13 cellular contexts compared by ENCODE assay signal in genomic region chr1:61692155-61692783, GRCh38. TPM values are rescaled to one million over a fixed set of nuclear protein-coding genes. Genes with fewer than 3 reads are reported as not detected.
DNase-seq lines count a peak whose midpoint lies in the region; ATAC-seq, FAIRE-seq and TF ChIP-seq lines count a peak whose summit lies in the region.
"Had no signal": no experiment of that assay in that cellular context is flagged by ENCODE, and none has a peak within 500 bp of the region (broad histone marks: within the 10 kb centered on the region; RNA-seq: fewer than 3 reads in every experiment).

No MANE protein-coding gene starts in this region.

- TF ChIP-seq EP300 in A549 (IDR thresholded peaks at IDR 0.05) (no peak), K562 (IDR thresholded peaks at IDR 0.05; ENCODE audit: low read length) (no peak)

- no TSS peak for BruUV-seq in K562 (replicated peaks; lab: Mats Ljungman, UMichigan)

- TF ChIP-seq RAD21 in A549 (conservative IDR thresholded peaks at IDR 0.05 in 1 of 2, IDR thresholded peaks at IDR 0.05 in 1 of 2) (no peak), K562 (CRISPR knock-in tag; conservative IDR thresholded peaks at IDR 0.05 in 1 of 2, IDR thresholded peaks at IDR 0.05 in 1 of 2) (no peak)

- DNase-seq in A549 (ENCODE audit: low read depth in 1 of 2, low spot score in 1 of 2), result peak in 1 of 2 experiments; percentile 44
- peak; percentile 24 for DNase-seq in HS-27A (ENCODE audit: low read depth)
- no peak for DNase-seq in K562 (ENCODE audit: extremely low read depth in 1 of 4, low spot score in 3 of 4)
- DNase-seq in immature natural killer cell, result no peak
- no peak for DNase-seq in posterior vena cava (ENCODE audit: low spot score)
- no peak for DNase-seq in effector memory CD8-positive, alpha-beta T cell
- DNase-seq in NCI-H1048 (lab: John Stamatoyannopoulos, UW), result no peak
- no peak for DNase-seq in nucleus accumbens (lab: John Stamatoyannopoulos, UW)
- DNase-seq: activated CD8-positive, alpha-beta memory T cell treated with anti-CD3 and anti-CD28 coated beads, Interleukin-2, amount 50 U/mL, for 48 hours; NCI-H1417; T-helper 2 cell had no signal

- no peak overlapping the region for H3K9ac ChIP-seq in K562 (ENCODE audit: insufficient read depth in 1 of 2, low read depth in 2 of 2, low read length in 2 of 2)
- H3K9ac ChIP-seq: BLaER1 had no signal

- TF ChIP-seq POLR2A in A549 (IDR thresholded peaks at IDR 0.05; ENCODE audit: low read length) (no peak), K562 (conservative IDR thresholded peaks at IDR 0.05) (no peak)

- H3K9me3 ChIP-seq in A549 (no peaks in the 10 kb centered on the region), K562 (replicated peaks; ENCODE audit: control insufficient read depth, insufficient read depth, low read depth, low read length) (no peaks in the 10 kb centered on the region)
- H3K9me3 ChIP-seq: BLaER1 had no signal

- 5% methylated on average over 3 of the region's 3 CpGs for WGBS in A549 (ENCODE audit: missing lambda C conversion rate)
- 80% methylated on average over 3 of the region's 3 CpGs for WGBS in K562 (ENCODE audit: insufficient coverage, low coverage, missing lambda C conversion rate)

- H3K4me2 ChIP-seq in A549 (peak overlapping the region; percentile 82), K562 (ENCODE audit: insufficient read depth, low read length) (no peak overlapping the region)
- H3K4me2 ChIP-seq: BLaER1 had no signal

- intact Hi-C loops in K562 (cut with micrococcal nuclease), result no loop called here
- intact Hi-C loops in posterior vena cava (cut with DNase I), result no loop called here

- peak overlapping the region in 4 of 6 donors; percentile 5 to 43 (median 28) for H3K27ac Mint-ChIP-seq in immature natural killer cell
- H3K27ac Mint-ChIP-seq in effector memory CD8-positive, alpha-beta T cell, result peak overlapping the region in 1 of 2 donors; percentile 58

- CTCF ChIA-PET in A549 (lab: Yijun Ruan, JAX) (no interaction called here), K562 (lab: Yijun Ruan, JAX; ENCODE audit: low intra/inter-chr PET ratio) (no interaction called here)

- FAIRE-seq in A549 (lab: Jason Lieb, UNC) (no peak), K562 (lab: Jason Lieb, UNC) (no peak)

- H3K36me3 ChIP-seq in K562 (ENCODE audit: control insufficient read depth, insufficient read depth, low read length), result peaks cover 15% of the 10 kb centered on the region; the same call in 1 of the 3 replicates

- no peaks in the 10 kb centered on the region for H3K27me3 ChIP-seq in K562 (ENCODE audit: control insufficient read depth in 2 of 2, insufficient read depth in 2 of 2, low read length in 2 of 2)
- H3K27me3 ChIP-seq: BLaER1, cardiac muscle cell had no signal

- POLR2A ChIA-PET in A549 (lab: Yijun Ruan, JAX), result no interaction called here
- POLR2A ChIA-PET in K562 (lab: Yijun Ruan, JAX), result interaction anchor here (0.6 kb wide), 1 partner anchor 213 kb away, joined by 3 read pairs; no protein-coding TSS in a partner anchor

- no peaks in the 10 kb centered on the region for H3K9me1 ChIP-seq in K562 (ENCODE audit: control insufficient read depth, insufficient read depth, low read length)

- H2AFZ ChIP-seq in K562 (ENCODE audit: low read depth, low read length), result no peak overlapping the region

- ATAC-seq in A549 (peak in 1 of 2 experiments; percentile 85; a peak in 3 of 6 replicates), K562 (no peak)
- ATAC-seq in effector memory CD8-positive, alpha-beta T cell (replicated peaks), result no peak

- in situ Hi-C loops in K562 (cut with MboI), result no loop called here

- peak overlapping the region in 1 of 2 experiments; percentile 35; a peak in 3 of 6 replicates for H3K27ac ChIP-seq in A549
- no peak overlapping the region for H3K27ac ChIP-seq in K562 (ENCODE audit: extremely low read depth, low read depth, low read length)
- H3K27ac ChIP-seq: BLaER1, cardiac muscle cell had no signal

- H3K36me3 Mint-ChIP-seq in immature natural killer cell, result peaks cover 2 to 17% (median 7%) of the 10 kb centered on the region in 3 donors
- H3K36me3 Mint-ChIP-seq in effector memory CD8-positive, alpha-beta T cell (ENCODE audit: insufficient read depth), result peaks cover 23% of the 10 kb centered on the region

- no peaks in the 10 kb centered on the region for H4K20me1 ChIP-seq in K562 (replicated peaks; ENCODE audit: control insufficient read depth, insufficient read depth, low read length)
- H4K20me1 ChIP-seq: BLaER1 had no signal

- H3K27me3 Mint-ChIP-seq in immature natural killer cell (ENCODE audit: low read depth in 3 of 3), result no peaks in the 10 kb centered on the region
- H3K27me3 Mint-ChIP-seq in effector memory CD8-positive, alpha-beta T cell, result no peaks in the 10 kb centered on the region

- H3K4me1 ChIP-seq in A549 (peaks cover 13% of the 10 kb centered on the region), K562 (replicated peaks in 1 of 2; ENCODE audit: control insufficient read depth in 2 of 2, insufficient read depth in 2 of 2, low read length in 2 of 2) (no peaks in the 10 kb centered on the region)
- H3K4me1 ChIP-seq: BLaER1 had no signal

- no peaks in the 10 kb centered on the region for H3K9me3 Mint-ChIP-seq in immature natural killer cell
- no peaks in the 10 kb centered on the region for H3K9me3 Mint-ChIP-seq in effector memory CD8-positive, alpha-beta T cell

- no peak for TF ChIP-seq CTCF in A549 (IDR thresholded peaks at IDR 0.05)
- no peak for TF ChIP-seq CTCF in K562 (IDR thresholded peaks at IDR 0.05 in 2 of 3, conservative IDR thresholded peaks at IDR 0.05 in 1 of 3; ENCODE audit: insufficient read depth in 2 of 3, low read depth in 1 of 3, low read length in 3 of 3)

- no peak overlapping the region for H3K4me3 Mint-ChIP-seq in immature natural killer cell
- H3K4me3 Mint-ChIP-seq in effector memory CD8-positive, alpha-beta T cell, result no peak overlapping the region

- H3K79me2 ChIP-seq in K562 (ENCODE audit: control insufficient read depth, insufficient read depth, low read length), result no peaks in the 10 kb centered on the region

- H3K4me3 ChIP-seq in A549, result no peak overlapping the region
- no peak overlapping the region for H3K4me3 ChIP-seq in K562
- H3K4me3 ChIP-seq: BLaER1, cardiac muscle cell had no signal

- peaks cover 0 to 2% of the 10 kb centered on the region in 2 donors for H3K4me1 Mint-ChIP-seq in immature natural killer cell
- H3K4me1 Mint-ChIP-seq in effector memory CD8-positive, alpha-beta T cell (ENCODE audit: low read depth in 2 of 2), result no peaks in the 10 kb centered on the region

TF ChIP-seq in K562, 482 proteins besides CTCF, POLR2A, EP300 and RAD21 (continues in another document):
- TF ChIP-seq TRIM24 (IDR thresholded peaks at IDR 0.05), result no peak

RNA-seq across cellular contexts. Expression of gene TM2D1, which starts 32.7 kb away (rescaled TPM):
- polyA plus RNA-seq in A549 (2011; rRNA removed) (42.9 and 54.2 TPM in 2 replicates), A549 (2017; fragmentation: RNase III; extraction: RNeasy Plus Mini Kit Qiagen cat#74134 plus additional on column Dnase treatment) (29.2 to 35.6 TPM (median 32.4 TPM) in 3 replicates), K562 (2011; rRNA removed) (42.6 and 52.2 TPM in 2 replicates), K562 (2014; fragmentation: Illumina TruSeq; extraction: Trizol) (32.3 and 34.7 TPM in 2 replicates), K562 (2014; fragmentation: Nextera tagmentation; extraction: Ambion mirVana) (10 to 100 TPM; 47.7 to 53.3 TPM), K562 (2014; rRNA removed) (65.2 TPM in 2 replicates), immature natural killer cell (10 to 100 TPM; 38.8 to 47.0 (median 46.9) TPM)
- polyA plus RNA-seq in A549 (2012; cell fraction: cytosol; rRNA removed), result 21.7 and 22.4 TPM in 2 replicates
- 8.8 and 12.6 TPM in 2 replicates for polyA plus RNA-seq in A549 (2012; cell fraction: nucleus; rRNA removed)
- 8.9 and 10.8 TPM in 2 replicates for polyA minus RNA-seq in A549 (2011; rRNA and poly(A)+ RNA removed)
- total RNA-seq in K562 (2011; cell fraction: chromatin; rRNA removed; ENCODE audit: low replicate concordance), result 41.3 and 96.7 TPM in 2 replicates
- total RNA-seq in K562 (2011; cell fraction: nucleolus; rRNA removed), result 50.5 and 53.5 TPM in 2 replicates
- total RNA-seq in K562 (2011; cell fraction: nucleoplasm; rRNA removed), result 74.2 and 89.5 TPM in 2 replicates
- total RNA-seq in K562 (2014; rRNA removed) (49.6 and 56.7 TPM in 2 replicates), K562 (2014; rRNA removed; fragmentation: Illumina TruSeq; extraction: Trizol) (42.3 and 44.8 TPM in 2 replicates), K562 (2015; rRNA removed; fragmentation: Illumina TruSeq; extraction: Trizol) (40.3 and 45.5 TPM in 2 replicates), K562 (2021) (24.5 and 24.8 TPM in 2 replicates), posterior vena cava (10 to 100 TPM; 34.8 to 46.1 TPM)
- polyA plus RNA-seq in K562 (2011; cell fraction: cytosol; rRNA removed), result 34.1 and 44.1 TPM in 2 replicates
- 27.5 and 32.8 TPM in 2 replicates for polyA plus RNA-seq in K562 (2011; cell fraction: nucleus; rRNA removed)
- polyA plus RNA-seq in K562 (2012), result 34.1 and 37.7 TPM in 2 replicates
- 27.9 and 33.5 TPM in 2 replicates for polyA minus RNA-seq in K562 (2011; rRNA and poly(A)+ RNA removed)
- 9.4 and 16.2 TPM in 2 replicates for polyA minus RNA-seq in K562 (2011; cell fraction: cytosol; rRNA and poly(A)+ RNA removed)
- 34.3 and 47.2 TPM in 2 replicates for polyA minus RNA-seq in K562 (2011; cell fraction: nucleus; rRNA and poly(A)+ RNA removed)

RNA-seq across cellular contexts. Expression of gene PATJ, which starts 50.0 kb away (rescaled TPM):
- polyA plus RNA-seq in A549 (2011; rRNA removed), result 14.1 and 14.7 TPM in 2 replicates
- polyA plus RNA-seq in A549 (2012; cell fraction: cytosol; rRNA removed), result 1.4 and 1.9 TPM in 2 replicates
- 1.9 and 4.6 TPM in 2 replicates for polyA plus RNA-seq in A549 (2012; cell fraction: nucleus; rRNA removed)
- polyA plus RNA-seq in A549 (2017; fragmentation: RNase III; extraction: RNeasy Plus Mini Kit Qiagen cat#74134 plus additional on column Dnase treatment), result 4.8 to 6.0 TPM (median 5.9 TPM) in 3 replicates
- 25.3 and 28.2 TPM in 2 replicates for polyA minus RNA-seq in A549 (2011; rRNA and poly(A)+ RNA removed)
- not detected in 2 replicates for total RNA-seq in K562 (2011; cell fraction: chromatin; rRNA removed; ENCODE audit: low replicate concordance)
- total RNA-seq in K562 (2011; cell fraction: nucleolus; rRNA removed), result not detected in 2 replicates
- not detected in 2 replicates for total RNA-seq in K562 (2011; cell fraction: nucleoplasm; rRNA removed)
- not detected in 2 replicates for total RNA-seq in K562 (2014; rRNA removed)
- not detected in 2 replicates for total RNA-seq in K562 (2014; rRNA removed; fragmentation: Illumina TruSeq; extraction: Trizol)
- total RNA-seq in K562 (2015; rRNA removed; fragmentation: Illumina TruSeq; extraction: Trizol), result not detected in 2 replicates
- 0.22 and 0.47 TPM in 2 replicates for total RNA-seq in K562 (2021)
- not detected in 2 replicates for polyA plus RNA-seq in K562 (2011; rRNA removed)
- not detected in 2 replicates for polyA plus RNA-seq in K562 (2011; cell fraction: cytosol; rRNA removed)
- polyA plus RNA-seq in K562 (2011; cell fraction: nucleus; rRNA removed), result not detected in 2 replicates
- polyA plus RNA-seq in K562 (2012), result not detected in 2 replicates
- polyA plus RNA-seq in K562 (2014; fragmentation: Illumina TruSeq; extraction: Trizol), result not detected in 2 replicates
- polyA plus RNA-seq in K562 (2014; fragmentation: Nextera tagmentation; extraction: Ambion mirVana), result not detected
- not detected in 2 replicates for polyA plus RNA-seq in K562 (2014; rRNA removed)
- not detected in 2 replicates for polyA minus RNA-seq in K562 (2011; rRNA and poly(A)+ RNA removed)
- polyA minus RNA-seq in K562 (2011; cell fraction: cytosol; rRNA and poly(A)+ RNA removed), result not detected in 2 replicates
- not detected in 2 replicates for polyA minus RNA-seq in K562 (2011; cell fraction: nucleus; rRNA and poly(A)+ RNA removed)
- 1 to 10 TPM; 2.9 to 7.2 (median 5.9) TPM for polyA plus RNA-seq in immature natural killer cell
- 10 to 100 TPM; 15.2 to 23.5 TPM for total RNA-seq in posterior vena cava

Comparison
In these comparisons a context has a peak if more than half of its experiments do, and no peak if none do; other contexts are left out.
1. Of the 35 proteins assayed by ChIP-seq in both K562 and A549: peak only in K562: none; only in A549: JUNB and MAFK; in both: none; in neither: 33.